ENCODE assay signal across 25 cellular contexts in the genomic region with DNA sequence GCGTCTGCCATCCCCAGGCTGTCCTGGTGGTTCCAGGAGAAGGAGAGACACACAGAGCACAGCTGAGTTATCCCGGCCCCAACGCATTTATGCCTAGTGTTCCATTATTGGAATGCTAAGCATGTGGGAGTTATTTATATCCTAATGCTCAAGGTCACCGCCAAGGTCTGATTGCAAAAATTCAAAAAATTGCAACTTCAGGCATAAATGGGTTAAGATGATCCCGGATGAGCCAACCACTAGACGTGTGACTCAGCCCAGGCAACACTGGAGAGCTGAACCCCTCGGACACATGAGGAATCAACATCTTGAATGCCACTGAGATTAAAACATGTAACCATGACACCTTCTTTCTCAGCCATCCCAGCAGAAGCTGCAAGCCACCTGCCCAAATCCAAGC. TPM values are rescaled to one million over a fixed set of nuclear protein-coding genes. Genes with fewer than 3 reads are reported as not detected.
DNase-seq lines count a peak whose midpoint lies in the region; ATAC-seq, FAIRE-seq and TF ChIP-seq lines count a peak whose summit lies in the region.
"Had no signal": no experiment of that assay in that cellular context is flagged by ENCODE, and none has a peak within 500 bp of the region (broad histone marks: within the 10 kb centered on the region; RNA-seq: fewer than 3 reads in every experiment).

No MANE protein-coding gene starts in this region.

- no peak for ATAC-seq in stimulated activated memory B cell treated with anti-CD40 and anti-IgM and Interleukin-4, amounts not matched to agents 10 μg/mL and 1 μg/mL and 100 μg/mL, for 72 hours
- ATAC-seq in right cardiac atrium = no peak
- ATAC-seq: left cardiac atrium had no signal

- no peak for FAIRE-seq in RCC 7860 (lab: Jason Lieb, UNC)
- FAIRE-seq: H1 had no signal

- DNase-seq in HCEC 1CT (peak; percentile 79), RCC 7860 (ENCODE audit: low spot score) (peak; percentile 35), foreskin fibroblast (peak; percentile 21 to 36), right cardiac atrium (no peak), erythroblast (lab: John Stamatoyannopoulos, UW) (no peak), NOMO-1 treated with dmso at 0.1 percent for 144 hours (lab: John Stamatoyannopoulos, UW; ENCODE audit: unreplicated experiment) (no peak)
- DNase-seq: activated B cell treated with CpG ODN at 0.5 μM for 24 hours; activated CD4-positive, alpha-beta T cell treated with anti-CD3 and anti-CD28 coated beads, Interleukin-2, amount 50 U/mL, for 4 hours; aorta; caudate nucleus; left cardiac atrium; NCI-H1092 treated with DMSO at 0.1 percent for 48 hours; NCI-H2029 treated with DMSO at 0.1 percent for 48 hours; NCI-H82; nucleus accumbens; OCI-M1; Right ventricle myocardium superior; SW 1271; T1000 had no signal

- no peaks in the 10 kb centered on the region for H3K9me3 Mint-ChIP-seq in stimulated activated memory B cell treated with anti-CD40 and anti-IgM and Interleukin-4, amounts not matched to agents 10 μg/mL and 1 μg/mL and 100 μg/mL, for 72 hours
- H3K9me3 Mint-ChIP-seq: activated B cell treated with CpG ODN at 0.5 μM for 24 hours; activated naive CD4-positive, alpha-beta T cell treated with anti-CD3 and anti-CD28 coated beads, Interleukin-2, amount 50 U/mL, for 24 hours; dendritic cell treated with granulocyte-macrophage colony-stimulating factor and Interleukin-4, amounts not matched to agents 40 ng/mL and 50 ng/mL, for 4 days had no signal

- 65% methylated on average over 7 of the region's 7 CpGs for WGBS in right cardiac atrium

- no peaks in the 10 kb centered on the region for H3K4me1 ChIP-seq in right cardiac atrium (ENCODE audit: control insufficient read depth, insufficient read depth, low read length)

- H3K4me3 ChIP-seq in foreskin fibroblast (ENCODE audit: low read depth in 1 of 2, low read length in 2 of 2) (no peak overlapping the region), right cardiac atrium (ENCODE audit: low read length) (no peak overlapping the region)
- H3K4me3 ChIP-seq: thoracic aorta, vagina had no signal

- H3K27me3 ChIP-seq in right cardiac atrium (ENCODE audit: control insufficient read depth, insufficient read depth) = no peaks in the 10 kb centered on the region
- H3K27me3 ChIP-seq: vagina had no signal

- peaks cover 46% of the 10 kb centered on the region for H3K4me1 Mint-ChIP-seq in stimulated activated memory B cell treated with anti-CD40 and anti-IgM and Interleukin-4, amounts not matched to agents 10 μg/mL and 1 μg/mL and 100 μg/mL, for 72 hours

- H3K9me3 ChIP-seq in right cardiac atrium (ENCODE audit: control insufficient read depth, low read length) = no peaks in the 10 kb centered on the region
- H3K9me3 ChIP-seq: thoracic aorta, vagina had no signal

- no peaks in the 10 kb centered on the region for H3K36me3 Mint-ChIP-seq in stimulated activated memory B cell treated with anti-CD40 and anti-IgM and Interleukin-4, amounts not matched to agents 10 μg/mL and 1 μg/mL and 100 μg/mL, for 72 hours
- H3K36me3 Mint-ChIP-seq: activated naive CD4-positive, alpha-beta T cell treated with anti-CD3 and anti-CD28 coated beads, Interleukin-2, amount 50 U/mL, for 24 hours had no signal

- no peak overlapping the region for H3K4me3 Mint-ChIP-seq in stimulated activated memory B cell treated with anti-CD40 and anti-IgM and Interleukin-4, amounts not matched to agents 10 μg/mL and 1 μg/mL and 100 μg/mL, for 72 hours
- H3K4me3 Mint-ChIP-seq: activated B cell treated with CpG ODN at 0.5 μM for 24 hours; activated naive CD4-positive, alpha-beta T cell treated with anti-CD3 and anti-CD28 coated beads, Interleukin-2, amount 50 U/mL, for 24 hours; dendritic cell treated with granulocyte-macrophage colony-stimulating factor and Interleukin-4, amounts not matched to agents 40 ng/mL and 50 ng/mL, for 4 days had no signal

- peaks cover 8% of the 10 kb centered on the region for H3K27me3 Mint-ChIP-seq in stimulated activated memory B cell treated with anti-CD40 and anti-IgM and Interleukin-4, amounts not matched to agents 10 μg/mL and 1 μg/mL and 100 μg/mL, for 72 hours

- H3K27ac ChIP-seq in right cardiac atrium (ENCODE audit: low read length) = no peak overlapping the region
- H3K27ac ChIP-seq: thoracic aorta, vagina had no signal

- no peak for TF ChIP-seq CTCF in foreskin fibroblast (IDR thresholded peaks at IDR 0.05; ENCODE audit: low read depth, low read length)

- TF ChIP-seq POLR2A in erythroblast (IDR thresholded peaks at IDR 0.05; ENCODE audit: low read length) = no peak

- peak overlapping the region; percentile 81 for H3K27ac Mint-ChIP-seq in stimulated activated memory B cell treated with anti-CD40 and anti-IgM and Interleukin-4, amounts not matched to agents 10 μg/mL and 1 μg/mL and 100 μg/mL, for 72 hours
- H3K27ac Mint-ChIP-seq: activated naive CD4-positive, alpha-beta T cell treated with anti-CD3 and anti-CD28 coated beads, Interleukin-2, amount 50 U/mL, for 24 hours; dendritic cell treated with granulocyte-macrophage colony-stimulating factor and Interleukin-4, amounts not matched to agents 40 ng/mL and 50 ng/mL, for 4 days had no signal

- intact Hi-C loops in right cardiac atrium (cut with DNase I) = no loop called here

RNA-seq across cellular contexts. Expression of gene ZCCHC4, which starts 3.8 kb away (rescaled TPM):
- 10 to 100 TPM in 3 of 4 donors, 1 to 10 TPM in 1; 8.3 to 12.7 (median 11.1) TPM for total RNA-seq in right cardiac atrium
- polyA plus RNA-seq in right cardiac atrium = 5.3 TPM

Comparison
In these comparisons a context has a peak if more than half of its experiments do, and no peak if none do; other contexts are left out.
1. DNase-seq: peak in HCEC 1CT (single experiment), RCC 7860 (single experiment) and foreskin fibroblast (2 of 2); none in right cardiac atrium (0 of 3), erythroblast (0 of 2) and NOMO-1 treated with dmso at 0.1 percent for 144 hours (single experiment).